Comparison of ENCODE assay signal across 14 cellular contexts in genomic region chr15:101615414-101615985, GRCh38. TPM values are rescaled to one million over a fixed set of nuclear protein-coding genes. Genes with fewer than 3 reads are reported as not detected.
DNase-seq lines count a peak whose midpoint lies in the region; ATAC-seq, FAIRE-seq and TF ChIP-seq lines count a peak whose summit lies in the region.
"Had no signal": no experiment of that assay in that cellular context is flagged by ENCODE, and none has a peak within 500 bp of the region (broad histone marks: within the 10 kb centered on the region; RNA-seq: fewer than 3 reads in every experiment).

No MANE protein-coding gene starts in this region.

- no peaks in the 10 kb centered on the region for H3K9me3 Mint-ChIP-seq in GM23338
- no peaks in the 10 kb centered on the region for H3K9me3 Mint-ChIP-seq in chondrocyte (ENCODE audit: low read depth)
- H3K9me3 Mint-ChIP-seq: activated T-helper 2 cell treated with anti-CD3 and anti-CD28 coated beads, Interferon-gamma antibody, Interleukin-2, Interleukin-4, amounts not matched to agents 10 μg/mL and 5 μg/mL and 100 μg/mL, durations not matched to agents 14 hours and 24 hours and 36 hours had no signal

- H3F3A ChIP-seq in GM23338 (replicated peaks; ENCODE audit: low read depth) = no peaks in the 10 kb centered on the region

- 44 to 68% methylated on average over 15 of the region's 15 CpGs for WGBS in sigmoid colon, 2 donors

- H3K9ac ChIP-seq in keratinocyte (ENCODE audit: control insufficient read depth, extremely low read depth, insufficient read depth, low read length) (no peak overlapping the region), skeletal muscle tissue (ENCODE audit: low read depth in 1 of 3, low read length in 3 of 3) (peak overlapping the region in 2 of 3 donors; percentile 33 to 60)

- in situ Hi-C loops in KBM-7 (cut with MboI; ENCODE audit: low pct_unique_long_range_greater_than_20kb, low sequenced_read_pairs) = no loop called here

- H3K36me3 Mint-ChIP-seq in GM23338 (ENCODE audit: low read depth) (no peaks in the 10 kb centered on the region), chondrocyte (ENCODE audit: low read depth) (no peaks in the 10 kb centered on the region)

- H3K27ac ChIP-seq in GM23338 (ENCODE audit: low read depth) (no peak overlapping the region), keratinocyte (ENCODE audit: control insufficient read depth, insufficient read depth, low read length) (no peak overlapping the region), skeletal muscle tissue (ENCODE audit: low read depth, low read length) (peak overlapping the region; percentile 56), Peyer's patch (no peak overlapping the region), sigmoid colon (peak overlapping the region in 2 of 4 donors; percentile 7 to 17)
- H3K27ac ChIP-seq: spleen had no signal

- dilution Hi-C loops in keratinocyte (cut with MboI; ENCODE audit: extremely low pct_ligation_motif_present, low sequenced_read_pairs) = no loop called here

- H3K27me3 ChIP-seq in GM23338 (ENCODE audit: insufficient read depth) (no peaks in the 10 kb centered on the region), keratinocyte (ENCODE audit: control insufficient read depth, extremely low read depth, insufficient read depth, low read length) (peaks cover 33% of the 10 kb centered on the region), skeletal muscle tissue (ENCODE audit: control insufficient read depth in 3 of 3, insufficient read depth in 3 of 3, low read length in 3 of 3) (no peaks in the 10 kb centered on the region), Peyer's patch (no peaks in the 10 kb centered on the region), sigmoid colon (no peaks in the 10 kb centered on the region)
- H3K27me3 ChIP-seq: spleen had no signal

- H3K4me3 ChIP-seq in GM23338 (peak overlapping the region; percentile 45), keratinocyte (ENCODE audit: control insufficient read depth in 2 of 3, extremely low read depth in 1 of 3, insufficient read depth in 2 of 3, low read depth in 1 of 3, low read length in 3 of 3) (no peak overlapping the region), skeletal muscle tissue (ENCODE audit: low read length in 3 of 3) (peak overlapping the region in 2 of 3 donors; percentile 36 to 58), Peyer's patch (no peak overlapping the region), sigmoid colon (peak overlapping the region in 2 of 4 donors; percentile 19 to 26)
- H3K4me3 ChIP-seq: GM12878, spleen had no signal

- H3K4me1 ChIP-seq in GM23338 (ENCODE audit: insufficient read depth) (peaks cover 8% of the 10 kb centered on the region), keratinocyte (ENCODE audit: control insufficient read depth, extremely low read depth, insufficient read depth, low read length) (peaks cover 12% of the 10 kb centered on the region), skeletal muscle tissue (ENCODE audit: control insufficient read depth in 3 of 3, insufficient read depth in 3 of 3, low read length in 3 of 3) (peaks cover 82 to 95% (median 93%) of the 10 kb centered on the region in 3 donors), Peyer's patch (peaks cover 0 to 28% (median 2%) of the 10 kb centered on the region in 4 donors), sigmoid colon (peaks cover 0 to 34% (median 26%) of the 10 kb centered on the region in 4 donors)

- H3K27me3 Mint-ChIP-seq in GM23338 (ENCODE audit: insufficient read depth, low read depth, poor library complexity) (peaks cover 17% of the 10 kb centered on the region), chondrocyte (ENCODE audit: low read depth) (peaks cover 2% of the 10 kb centered on the region)

- H3K36me3 ChIP-seq in GM23338 (ENCODE audit: insufficient read depth) (no peaks in the 10 kb centered on the region), keratinocyte (ENCODE audit: control insufficient read depth in 2 of 2, extremely low read depth in 1 of 2, insufficient read depth in 2 of 2, low read length in 2 of 2) (no peaks in the 10 kb centered on the region), skeletal muscle tissue (ENCODE audit: control insufficient read depth in 3 of 3, insufficient read depth in 3 of 3, low read length in 3 of 3) (no peaks in the 10 kb centered on the region), Peyer's patch (no peaks in the 10 kb centered on the region), sigmoid colon (peaks cover 0 to 5% (median 0%) of the 10 kb centered on the region in 4 donors)

- H2AFZ ChIP-seq in GM23338 (peak overlapping the region; percentile 98; the same call in 1 of the 2 replicates), keratinocyte (ENCODE audit: control insufficient read depth, low read length) (no peak overlapping the region)

- H3K9me3 ChIP-seq in keratinocyte (ENCODE audit: control insufficient read depth, low read depth, low read length) (no peaks in the 10 kb centered on the region), skeletal muscle tissue (ENCODE audit: control insufficient read depth in 3 of 3, low read length in 3 of 3) (no peaks in the 10 kb centered on the region), Peyer's patch (no peaks in the 10 kb centered on the region), sigmoid colon (no peaks in the 10 kb centered on the region)
- H3K9me3 ChIP-seq: spleen had no signal

- TF ChIP-seq POLR2A in Peyer's patch (IDR thresholded peaks at IDR 0.05) (no peak), sigmoid colon (IDR thresholded peaks at IDR 0.05) (no peak)

- DNase-seq in GM23338 (ENCODE audit: low spot score) (no peak), chondrocyte (ENCODE audit: low spot score) (no peak), keratinocyte (ENCODE audit: low read depth, low spot score) (no peak), Peyer's patch (no peak), KBM-7 (no peak), sigmoid colon (no peak)
- DNase-seq: activated CD4-positive, CD25-positive, alpha-beta regulatory T cell; central memory CD4-positive, alpha-beta T cell; SHP77; spleen had no signal

- ATAC-seq in GM23338 = no peak
- ATAC-seq in HG02610 (IDR thresholded peaks at IDR 0.05; ENCODE audit: unreplicated experiment) = no peak
- ATAC-seq: GM12878 had no signal

- no peaks in the 10 kb centered on the region for H3K9me2 ChIP-seq in GM23338 (ENCODE audit: insufficient read depth)

- H3K27ac Mint-ChIP-seq in GM23338 (peak overlapping the region; percentile 67; the same call in 1 of the 2 replicates), chondrocyte (ENCODE audit: unreplicated experiment) (no peak overlapping the region)
- H3K27ac Mint-ChIP-seq: activated T-helper 2 cell treated with anti-CD3 and anti-CD28 coated beads, Interferon-gamma antibody, Interleukin-2, Interleukin-4, amounts not matched to agents 10 μg/mL and 5 μg/mL and 100 μg/mL, durations not matched to agents 14 hours and 24 hours and 36 hours had no signal

- no peak for TF ChIP-seq CTCF in GM23338 (conservative IDR thresholded peaks at IDR 0.05; ENCODE audit: low read depth in 2 of 2)
- TF ChIP-seq CTCF in chondrocyte (IDR thresholded peaks at IDR 0.05) = no peak
- TF ChIP-seq CTCF in keratinocyte (optimal IDR thresholded peaks at IDR 0.05 in 1 of 3, IDR thresholded peaks at IDR 0.05 in 1 of 3, conservative IDR thresholded peaks at IDR 0.05 in 1 of 3; ENCODE audit: extremely low read depth in 1 of 3, insufficient read depth in 2 of 3, low read length in 3 of 3) = no peak
- TF ChIP-seq CTCF in Peyer's patch (IDR thresholded peaks at IDR 0.05) = no peak
- TF ChIP-seq CTCF in sigmoid colon (IDR thresholded peaks at IDR 0.05) = no peak

- H3K4me3 Mint-ChIP-seq in GM23338 (peak overlapping the region; percentile 70), chondrocyte (ENCODE audit: unreplicated experiment) (peak overlapping the region; percentile 43)

- H3K4me2 ChIP-seq in GM23338 = peak overlapping the region; percentile 71
- H3K4me2 ChIP-seq in keratinocyte (ENCODE audit: control insufficient read depth, extremely low read depth, insufficient read depth, low read depth, low read length) = peak overlapping the region; percentile 57

- intact Hi-C loops in sigmoid colon (cut with DNase I) = no loop called here

- H3K79me2 ChIP-seq in GM23338 (replicated peaks; ENCODE audit: insufficient read depth) (no peaks in the 10 kb centered on the region), keratinocyte (ENCODE audit: control insufficient read depth, insufficient read depth, low read length) (no peaks in the 10 kb centered on the region)

- H4K20me1 ChIP-seq in GM23338 (replicated peaks; ENCODE audit: insufficient read depth) = no peaks in the 10 kb centered on the region
- H4K20me1 ChIP-seq in keratinocyte (ENCODE audit: control insufficient read depth, extremely low read depth, insufficient read depth, low read length) = no peaks in the 10 kb centered on the region

- TF ChIP-seq EP300 in sigmoid colon (IDR thresholded peaks at IDR 0.05) = no peak

- no peaks in the 10 kb centered on the region for H3K9me1 ChIP-seq in keratinocyte (ENCODE audit: control insufficient read depth, extremely low read depth, insufficient read depth, low read length)

- H3K4me1 Mint-ChIP-seq in GM23338 = peaks cover 29% of the 10 kb centered on the region
- peaks cover 29% of the 10 kb centered on the region for H3K4me1 Mint-ChIP-seq in chondrocyte (ENCODE audit: low read depth)

- no peak for FAIRE-seq in keratinocyte (lab: Jason Lieb, UNC)
- FAIRE-seq: GM12878 had no signal

TF ChIP-seq in GM23338, 12 proteins besides CTCF, POLR2A, EP300 and RAD21 (continues in another document):
- no peak for TF ChIP-seq EZH2phosphoT487 (IDR thresholded peaks at IDR 0.05; ENCODE audit: unreplicated experiment)

RNA-seq across cellular contexts. Expression of gene TM2D3, which starts 36.7 kb away (rescaled TPM):
- total RNA-seq in GM23338 (2014; rRNA removed; shearing (Covaris generic)) = 33.9 and 36.6 TPM in 2 replicates
- polyA plus RNA-seq in GM23338 (2016; fragmentation: Nextera tagmentation; extraction: Ambion mirVana) (26.2 and 28.7 TPM in 2 replicates), keratinocyte (42.1 to 58.5 TPM (median 56.7 TPM) in 3 replicates), sigmoid colon (10 to 100 TPM; 17.1 to 35.6 (median 19.2) TPM)
- total RNA-seq in chondrocyte (42.0 to 46.5 TPM (median 44.7 TPM) in 3 replicates), skeletal muscle tissue (49.6 TPM), Peyer's patch (10 to 100 TPM; 20.8 to 99.9 (median 28.5) TPM), sigmoid colon (10 to 100 TPM; 49.3 to 61.4 (median 56.3) TPM)
- polyA plus RNA-seq in keratinocyte (2011; ENCODE audit: low read depth) = 31.9 TPM
- polyA plus RNA-seq in keratinocyte (2011; cell fraction: cytosol; rRNA removed) = 26.1 and 36.2 TPM in 2 replicates
- polyA plus RNA-seq in keratinocyte (2011; cell fraction: nucleus; rRNA removed) = 73.1 and 76.1 TPM in 2 replicates
- 37.5 and 50.5 TPM in 2 replicates for polyA plus RNA-seq in keratinocyte (2012; ENCODE audit: low replicate concordance)
- polyA minus RNA-seq in keratinocyte = 9.5 to 36.7 TPM (median 31.8 TPM) in 3 replicates
- 34.1 TPM for polyA minus RNA-seq in keratinocyte (2011; cell fraction: cytosol; rRNA and poly(A)+ RNA removed)
- 37.0 and 54.1 TPM in 2 replicates for polyA minus RNA-seq in keratinocyte (2011; cell fraction: nucleus; rRNA and poly(A)+ RNA removed)

Comparison
In these comparisons a context has a peak if more than half of its experiments do, and no peak if none do; other contexts are left out.
1. H3K4me3 ChIP-seq: peak in GM23338 (single experiment) and skeletal muscle tissue (2 of 3); none in keratinocyte (0 of 3) and Peyer's patch (0 of 4).